In genomic region chr13:66546534-66547379, GRCh38 we compare ENCODE assay signal across 20 cellular contexts.
DNase-seq lines count a peak whose midpoint lies in the region; ATAC-seq, FAIRE-seq and TF ChIP-seq lines count a peak whose summit lies in the region.
"Had no signal": no experiment of that assay in that cellular context is flagged by ENCODE, and none has a peak within 500 bp of the region (broad histone marks: within the 10 kb centered on the region; RNA-seq: fewer than 3 reads in every experiment).

No MANE protein-coding gene starts in this region.

- TF ChIP-seq EP300 in K562 (IDR thresholded peaks at IDR 0.05; ENCODE audit: low read length), result no peak

- intact Hi-C loops in PC-3 (cut with micrococcal nuclease), result no loop called here
- intact Hi-C loops in K562 (cut with micrococcal nuclease), result no loop called here

- H4K20me1 ChIP-seq in PC-3 (ENCODE audit: low read length) (no peaks in the 10 kb centered on the region), K562 (replicated peaks; ENCODE audit: control insufficient read depth, insufficient read depth, low read length) (no peaks in the 10 kb centered on the region), MM.1S (ENCODE audit: insufficient read depth, low read length) (no peaks in the 10 kb centered on the region)

- peak; percentile 98 for ATAC-seq in PC-3
- no peak for ATAC-seq in K562
- no peak for ATAC-seq in GM18502 (IDR thresholded peaks at IDR 0.05; ENCODE audit: poor library complexity, unreplicated experiment)
- ATAC-seq: activated T-helper 17 cell treated with anti-CD3 and anti-CD28 coated beads, Interleukin-2, amount 50 U/mL, for 72 hours; HCT116; sciatic nerve had no signal

- H3K4me2 ChIP-seq in PC-3 (ENCODE audit: low read length), result no peak overlapping the region
- no peak overlapping the region for H3K4me2 ChIP-seq in K562 (ENCODE audit: insufficient read depth, low read length)
- H3K4me2 ChIP-seq in MM.1S (ENCODE audit: low read depth, low read length), result no peak overlapping the region

- FAIRE-seq in K562 (lab: Jason Lieb, UNC), result no peak
- FAIRE-seq: islet of Langerhans, urothelium cell line had no signal

- TF ChIP-seq CTCF in PC-3 (conservative IDR thresholded peaks at IDR 0.05; ENCODE audit: low read depth, low read length), result no peak
- no peak for TF ChIP-seq CTCF in K562 (IDR thresholded peaks at IDR 0.05 in 2 of 3, conservative IDR thresholded peaks at IDR 0.05 in 1 of 3; ENCODE audit: insufficient read depth in 2 of 3, low read depth in 1 of 3, low read length in 3 of 3)
- no peak for TF ChIP-seq CTCF in MM.1S (IDR thresholded peaks at IDR 0.05; ENCODE audit: low read length)

- H3K79me2 ChIP-seq in PC-3 (ENCODE audit: low read length), result no peaks in the 10 kb centered on the region
- H3K79me2 ChIP-seq in K562 (ENCODE audit: control insufficient read depth, insufficient read depth, low read length), result no peaks in the 10 kb centered on the region
- H3K79me2 ChIP-seq in MM.1S (ENCODE audit: low read length), result no peaks in the 10 kb centered on the region

- no peaks in the 10 kb centered on the region for H3K9me1 ChIP-seq in K562 (ENCODE audit: control insufficient read depth, insufficient read depth, low read length)

- H3K9ac ChIP-seq in PC-3 (ENCODE audit: low read length) (no peak overlapping the region), K562 (ENCODE audit: insufficient read depth in 1 of 2, low read depth in 2 of 2, low read length in 2 of 2) (no peak overlapping the region), MM.1S (ENCODE audit: low read length) (no peak overlapping the region)

- TF ChIP-seq RAD21 in K562 (CRISPR knock-in tag; conservative IDR thresholded peaks at IDR 0.05 in 1 of 2, IDR thresholded peaks at IDR 0.05 in 1 of 2), result no peak

- H3K27ac ChIP-seq in PC-3 (ENCODE audit: low read length), result no peak overlapping the region
- H3K27ac ChIP-seq in K562 (ENCODE audit: extremely low read depth, low read depth, low read length), result no peak overlapping the region
- no peak overlapping the region for H3K27ac ChIP-seq in MM.1S (ENCODE audit: low read length)
- H3K27ac ChIP-seq: colonic mucosa, SK-N-MC had no signal

- whole genome bisulfite sequencing in K562 (ENCODE audit: insufficient coverage, low coverage, missing lambda C conversion rate), result 54% methylated on average over 2 of the region's 2 CpGs

- no peak for TF ChIP-seq POLR2A in K562 (conservative IDR thresholded peaks at IDR 0.05)

- H3K9me3 ChIP-seq in PC-3 (ENCODE audit: low read length), result no peaks in the 10 kb centered on the region
- no peaks in the 10 kb centered on the region for H3K9me3 ChIP-seq in K562 (replicated peaks; ENCODE audit: control insufficient read depth, insufficient read depth, low read depth, low read length)
- H3K9me3 ChIP-seq in MM.1S (replicated peaks; ENCODE audit: insufficient read depth, low read length), result no peaks in the 10 kb centered on the region
- H3K9me3 ChIP-seq: colonic mucosa had no signal

- no peaks in the 10 kb centered on the region for H3K9me2 ChIP-seq in PC-3 (replicated peaks; ENCODE audit: low read length)
- no peaks in the 10 kb centered on the region for H3K9me2 ChIP-seq in MM.1S (replicated peaks; ENCODE audit: insufficient read depth, low read length)

- no peaks in the 10 kb centered on the region for H3K36me3 ChIP-seq in PC-3 (ENCODE audit: low read depth, low read length)
- H3K36me3 ChIP-seq in K562 (ENCODE audit: control insufficient read depth, insufficient read depth, low read length), result no peaks in the 10 kb centered on the region
- no peaks in the 10 kb centered on the region for H3K36me3 ChIP-seq in MM.1S (replicated peaks; ENCODE audit: insufficient read depth, low read length)
- H3K36me3 ChIP-seq: colonic mucosa had no signal

- CTCF ChIA-PET in PC-3 (lab: Charles Lee) (interaction anchor here (0.6 kb wide), 1 partner anchor 454 kb away, joined by 3 read pairs; no protein-coding TSS in a partner anchor), K562 (lab: Yijun Ruan, JAX; ENCODE audit: low intra/inter-chr PET ratio) (no interaction called here)

- H3F3A ChIP-seq in PC-3 (ENCODE audit: low read length, unreplicated experiment) (no peaks in the 10 kb centered on the region), MM.1S (ENCODE audit: insufficient read depth, low read length) (no peaks in the 10 kb centered on the region)

- H3K4me3 ChIP-seq in PC-3 (ENCODE audit: low read length), result no peak overlapping the region
- no peak overlapping the region for H3K4me3 ChIP-seq in K562
- H3K4me3 ChIP-seq in MM.1S (ENCODE audit: low read length), result no peak overlapping the region
- H3K4me3 ChIP-seq: colonic mucosa, SK-N-MC had no signal

- DNase-seq in EH (ENCODE audit: low read depth) (peak; percentile 58), PC-3 (peak; percentile 41), K562 (ENCODE audit: extremely low read depth in 1 of 4, low spot score in 3 of 4) (no peak), glomerular visceral epithelial cell (ENCODE audit: extremely low spot score) (peak; percentile 20), MM.1S (no peak), NCI-H2081 treated with DMSO at 0.1 percent for 48 hours (lab: John Stamatoyannopoulos, UW) (no peak), COLO829 (ENCODE audit: low spot score) (no peak)
- DNase-seq: colonic mucosa, GDM1, Karpas-422, NCI-H1417, NCI-H524, substantia nigra had no signal

- POLR2A ChIA-PET in PC-3 (lab: Charles Lee; ENCODE audit: unreplicated experiment) (interaction anchor here (0.6 kb wide), 1 partner anchor 33 kb away, joined by 3 read pairs; no protein-coding TSS in a partner anchor), K562 (lab: Yijun Ruan, JAX) (no interaction called here)

- no TSS peak for BruUV-seq in PC-3 (replicated peaks; lab: Mats Ljungman, UMichigan)
- BruUV-seq in K562 (replicated peaks; lab: Mats Ljungman, UMichigan), result no TSS peak

- H3K4me1 ChIP-seq in PC-3 (ENCODE audit: insufficient read depth, low read length) (peaks cover 4% of the 10 kb centered on the region), K562 (replicated peaks in 1 of 2; ENCODE audit: control insufficient read depth in 2 of 2, insufficient read depth in 2 of 2, low read length in 2 of 2) (no peaks in the 10 kb centered on the region), MM.1S (ENCODE audit: low read length) (no peaks in the 10 kb centered on the region)
- H3K4me1 ChIP-seq: colonic mucosa had no signal

- H2AFZ ChIP-seq in PC-3 (ENCODE audit: low read length), result no peak overlapping the region
- no peak overlapping the region for H2AFZ ChIP-seq in K562 (ENCODE audit: low read depth, low read length)
- H2AFZ ChIP-seq in MM.1S (ENCODE audit: low read length), result no peak overlapping the region

- H3K27me3 ChIP-seq in PC-3 (ENCODE audit: low read length) (no peaks in the 10 kb centered on the region), K562 (ENCODE audit: control insufficient read depth in 2 of 2, insufficient read depth in 2 of 2, low read length in 2 of 2) (no peaks in the 10 kb centered on the region), MM.1S (replicated peaks; ENCODE audit: insufficient read depth, low read length) (no peaks in the 10 kb centered on the region)
- H3K27me3 ChIP-seq: colonic mucosa had no signal

- in situ Hi-C loops in K562 (cut with MboI), result no loop called here

TF ChIP-seq in K562, 482 proteins besides CTCF, POLR2A, EP300 and RAD21 (continues in another document):
- no peak for TF ChIP-seq JUNB (CRISPR knock-in tag; conservative IDR thresholded peaks at IDR 0.05)
- 0 out of 2 replicates have a peak, but pooled peaks have one; percentile 43 for TF ChIP-seq MAFG (tag; conservative IDR thresholded peaks at IDR 0.05)
- TF ChIP-seq ZNF551 (CRISPR knock-in tag; IDR thresholded peaks at IDR 0.05), result no peak
- TF ChIP-seq ZBTB34 (CRISPR knock-in tag; IDR thresholded peaks at IDR 0.05), result no peak
- no peak for TF ChIP-seq WHSC1 (IDR thresholded peaks at IDR 0.05; ENCODE audit: low read length)
- no peak for TF ChIP-seq CHAMP1 (IDR thresholded peaks at IDR 0.05)
- TF ChIP-seq MNT (conservative IDR thresholded peaks at IDR 0.05), result no peak
- no peak for TF ChIP-seq HDAC8 (tag; IDR thresholded peaks at IDR 0.05)
- no peak for TF ChIP-seq ARID1B (IDR thresholded peaks at IDR 0.05)

Comparison
In these comparisons a context has a peak if more than half of its experiments do, and no peak if none do; other contexts are left out.
1. DNase-seq: peak in EH (single experiment), PC-3 (single experiment) and glomerular visceral epithelial cell (single experiment); none in K562 (0 of 4), MM.1S (single experiment), NCI-H2081 treated with DMSO at 0.1 percent for 48 hours (single experiment) and COLO829 (single experiment).